ENCODE assay signal across 1 cellular context in genomic region chrX:96971812-96972211, GRCh38.
TF ChIP-seq lines count a peak whose summit lies in the region.

No MANE protein-coding gene starts in this region.

TF ChIP-seq in H1, 55 proteins besides CTCF, POLR2A, EP300 and RAD21:
- TF ChIP-seq CHD7 (IDR thresholded peaks at IDR 0.05; ENCODE audit: insufficient replicate concordance, low read length) (peak; percentile 54), HDAC2 (IDR thresholded peaks at IDR 0.05; ENCODE audit: borderline replicate concordance in 1 of 2, low read depth in 2 of 2, low read length in 2 of 2) (no peak)
